17 cellular contexts compared by ENCODE assay signal in the genomic region with DNA sequence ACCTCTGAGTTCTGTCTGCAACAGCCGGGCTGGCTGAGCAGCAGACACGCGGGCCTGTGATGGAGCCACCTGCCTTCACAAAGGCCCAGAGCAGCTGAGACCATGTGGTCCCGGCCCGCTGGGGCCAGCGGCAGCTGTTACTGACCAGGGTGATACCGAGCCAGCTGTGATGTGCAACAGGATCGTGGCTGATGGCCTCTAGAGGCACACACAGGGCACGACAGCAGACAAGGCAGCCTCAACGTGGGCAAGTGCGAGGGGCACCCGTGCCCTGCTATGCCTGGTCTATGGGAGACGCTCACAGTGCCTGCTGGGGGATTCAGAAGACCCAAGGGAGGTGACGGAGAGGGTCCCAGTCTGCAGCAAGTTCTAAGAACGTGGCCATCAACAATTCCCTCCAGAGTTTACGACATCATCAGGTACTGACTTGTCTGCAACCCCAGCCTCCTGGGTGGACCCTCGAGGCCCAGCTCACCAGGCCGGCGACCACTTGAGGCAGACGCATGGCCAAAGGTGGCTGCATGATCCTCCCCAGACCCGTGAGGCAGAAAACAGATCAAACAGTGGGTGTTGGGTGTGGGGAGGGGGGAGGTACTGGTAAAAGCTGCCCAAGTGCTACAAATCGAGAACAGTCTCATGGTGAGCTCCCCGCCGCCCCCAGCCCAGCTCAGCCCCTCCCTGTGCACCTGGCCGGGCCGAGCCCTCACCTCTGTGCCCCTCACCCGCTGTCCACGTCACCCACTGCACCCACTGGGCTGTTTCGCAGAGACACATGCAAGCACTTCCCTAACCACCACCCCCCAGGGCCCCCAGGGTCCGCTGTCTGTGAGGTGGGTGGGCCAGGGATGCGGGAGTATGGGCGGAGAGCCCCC. TPM values are rescaled to one million over a fixed set of nuclear protein-coding genes. Genes with fewer than 3 reads are reported as not detected.
DNase-seq lines count a peak whose midpoint lies in the region; ATAC-seq and TF ChIP-seq lines count a peak whose summit lies in the region.
"Had no signal": no experiment of that assay in that cellular context is flagged by ENCODE, and none has a peak within 500 bp of the region (broad histone marks: within the 10 kb centered on the region; RNA-seq: fewer than 3 reads in every experiment).

No MANE protein-coding gene starts in this region.

- POLR2A ChIA-PET in PC-3 (lab: Charles Lee; ENCODE audit: unreplicated experiment) = interaction anchor here (0.7 kb wide), 1 partner anchor 152 kb away, joined by 4 read pairs; no protein-coding TSS in a partner anchor

- H3K4me1 ChIP-seq in BLaER1 treated with 17β-estradiol and CSF1 and Interleukin-3, amounts not matched to agents 10 nM and 100 nM = peaks cover 4 to 44% (median 25%) of the 10 kb centered on the region in 10 experiments
- H3K4me1 ChIP-seq in HUES6 (ENCODE audit: control insufficient read depth, insufficient read depth, low read length) (peaks cover 4% of the 10 kb centered on the region), PC-3 (ENCODE audit: insufficient read depth, low read length) (0 out of 2 replicates have a peak, but pooled peaks cover 2% of the 10 kb centered on the region)

- DNase-seq in head of caudate nucleus = peak in 26 of 42 donors; percentile 13 to 74 (median 46)
- DNase-seq in posterior vena cava (ENCODE audit: low spot score) = peak; percentile 74
- no peak for DNase-seq in NCI-H748 (lab: John Stamatoyannopoulos, UW; ENCODE audit: unreplicated experiment)
- DNase-seq in stimulated activated CD4-positive, alpha-beta T cell treated with anti-CD3 and anti-CD28 coated beads, Interleukin-4, amount 100 ng/mL, for 4 hours = no peak
- no peak for DNase-seq in PC-3
- DNase-seq: activated CD4-positive, alpha-beta T cell treated with anti-CD3 and anti-CD28 coated beads for 36 hours; activated naive CD8-positive, alpha-beta T cell treated with anti-CD3 and anti-CD28 coated beads, Interleukin-2, amount 50 U/mL, for 24 hours; AML-193; esophagus squamous epithelium; NCI-H2029; NCI-H510A had no signal

- no peaks in the 10 kb centered on the region for H3F3A ChIP-seq in PC-3 (ENCODE audit: low read length, unreplicated experiment)

- H3K4me3 ChIP-seq in BLaER1 treated with 17β-estradiol and CSF1 and Interleukin-3, amounts not matched to agents 10 nM and 100 nM = no peak overlapping the region
- H3K4me3 ChIP-seq in HUES6 (ENCODE audit: low read depth, low read length) (no peak overlapping the region), PC-3 (ENCODE audit: low read length) (no peak overlapping the region)
- H3K4me3 ChIP-seq: breast epithelium, esophagus squamous epithelium, SJSA1, skin epidermis, thoracic aorta had no signal

- peaks cover 15% of the 10 kb centered on the region for H3K79me2 ChIP-seq in PC-3 (ENCODE audit: low read length)

- peaks cover 0 to 79% (median 33%) of the 10 kb centered on the region in 11 experiments; a peak in 19 of 22 replicates for H4K20me1 ChIP-seq in BLaER1 treated with 17β-estradiol and CSF1 and Interleukin-3, amounts not matched to agents 10 nM and 100 nM
- H4K20me1 ChIP-seq in PC-3 (ENCODE audit: low read length) = no peaks in the 10 kb centered on the region

- H3K27me3 ChIP-seq in BLaER1 treated with 17β-estradiol and CSF1 and Interleukin-3, amounts not matched to agents 10 nM and 100 nM = no peaks in the 10 kb centered on the region
- H3K27me3 ChIP-seq in HUES6 (ENCODE audit: control insufficient read depth, insufficient read depth, low read length) (no peaks in the 10 kb centered on the region), PC-3 (ENCODE audit: low read length) (no peaks in the 10 kb centered on the region)
- H3K27me3 ChIP-seq: breast epithelium, esophagus squamous epithelium, SJSA1 had no signal

- ATAC-seq in PC-3 = no peak
- ATAC-seq: activated CD4-positive, alpha-beta T cell treated with anti-CD3 and anti-CD28 coated beads for 36 hours; activated naive CD8-positive, alpha-beta T cell treated with anti-CD3 and anti-CD28 coated beads, Interleukin-2, amount 50 U/mL, for 24 hours had no signal

- H2AFZ ChIP-seq in PC-3 (ENCODE audit: low read length) = no peak overlapping the region

- peak overlapping the region in 6 of 11 experiments; percentile 5 to 55 (median 50); a peak in 9 of 22 replicates for H3K4me2 ChIP-seq in BLaER1 treated with 17β-estradiol and CSF1 and Interleukin-3, amounts not matched to agents 10 nM and 100 nM
- no peak overlapping the region for H3K4me2 ChIP-seq in PC-3 (ENCODE audit: low read length)

- BruUV-seq in PC-3 (replicated peaks; lab: Mats Ljungman, UMichigan) = no TSS peak

- peak overlapping the region in 4 of 11 experiments; percentile 12 to 41 (median 20); a peak in 2 of 22 replicates for H3K9ac ChIP-seq in BLaER1 treated with 17β-estradiol and CSF1 and Interleukin-3, amounts not matched to agents 10 nM and 100 nM
- no peak overlapping the region for H3K9ac ChIP-seq in HUES6 (ENCODE audit: low read length)
- no peak overlapping the region for H3K9ac ChIP-seq in PC-3 (ENCODE audit: low read length)

- TF ChIP-seq CTCF in PC-3 (conservative IDR thresholded peaks at IDR 0.05; ENCODE audit: low read depth, low read length) = no peak

- no peaks in the 10 kb centered on the region for H3K9me3 ChIP-seq in BLaER1 treated with 17β-estradiol and CSF1 and Interleukin-3, amounts not matched to agents 10 nM and 100 nM (replicated peaks in 1 of 11)
- H3K9me3 ChIP-seq in HUES6 (ENCODE audit: control insufficient read depth, insufficient read depth, low read depth, low read length) (no peaks in the 10 kb centered on the region), PC-3 (ENCODE audit: low read length) (no peaks in the 10 kb centered on the region)
- H3K9me3 ChIP-seq: breast epithelium, esophagus squamous epithelium, SJSA1, thoracic aorta had no signal

- H3K27ac ChIP-seq in BLaER1 treated with 17β-estradiol and CSF1 and Interleukin-3, amounts not matched to agents 10 nM and 100 nM = no peak overlapping the region
- H3K27ac ChIP-seq in HUES6 (ENCODE audit: low read depth, low read length) (0 out of 2 replicates have a peak overlapping the region, but pooled peaks have one; percentile 23), PC-3 (ENCODE audit: low read length) (no peak overlapping the region)
- H3K27ac ChIP-seq: breast epithelium, esophagus squamous epithelium, SJSA1, skin epidermis, thoracic aorta had no signal

- H3K36me3 ChIP-seq in BLaER1 treated with 17β-estradiol and CSF1 and Interleukin-3, amounts not matched to agents 10 nM and 100 nM = peaks cover 68 to 92% (median 87%) of the 10 kb centered on the region in 11 experiments
- H3K36me3 ChIP-seq in HUES6 (ENCODE audit: control insufficient read depth, insufficient read depth, low read length) (peaks cover 88% of the 10 kb centered on the region), PC-3 (ENCODE audit: low read depth, low read length) (peaks cover 42% of the 10 kb centered on the region)

- no peaks in the 10 kb centered on the region for H3K9me2 ChIP-seq in PC-3 (replicated peaks; ENCODE audit: low read length)

- intact Hi-C loops in head of caudate nucleus (cut with DNase I) (no loop called here), posterior vena cava (cut with DNase I) (no loop called here), PC-3 (cut with micrococcal nuclease) (no loop called here)

- CTCF ChIA-PET in PC-3 (lab: Charles Lee) = no interaction called here

RNA-seq across cellular contexts. Expression of gene POFUT2, which starts 6.0 kb away (rescaled TPM):
- total RNA-seq in posterior vena cava (10 to 100 TPM; 27.1 to 27.4 TPM), PC-3 (2014; rRNA removed) (19.6 and 28.2 TPM in 2 replicates)

Comparison
In these comparisons a context has a peak if more than half of its experiments do, and no peak if none do; other contexts are left out.
1. DNase-seq: peak in head of caudate nucleus (26 of 42) and posterior vena cava (single experiment); none in NCI-H748 (single experiment), stimulated activated CD4-positive, alpha-beta T cell treated with anti-CD3 and anti-CD28 coated beads, Interleukin-4, amount 100 ng/mL, for 4 hours (0 of 2) and PC-3 (single experiment).